31 cellular contexts compared by ENCODE assay signal in genomic region chr17:29764217-29764616, GRCh38.
"Had no signal": no experiment of that assay in that cellular context is flagged by ENCODE, and none has a peak within 500 bp of the region (broad histone marks: within the 10 kb centered on the region; RNA-seq: fewer than 3 reads in every experiment).

No MANE protein-coding gene starts in this region.

- H3K27me3 ChIP-seq: heart left ventricle, sigmoid colon had no signal

- H3K9me3 Mint-ChIP-seq: central memory CD8-positive, alpha-beta T cell; dendritic cell treated with granulocyte-macrophage colony-stimulating factor and Interleukin-4, amounts not matched to agents 40 ng/mL and 50 ng/mL, for 4 days; endodermal cell; immature natural killer cell; naive thymus-derived CD8-positive, alpha-beta T cell; stimulated activated effector memory CD8-positive, alpha-beta T cell treated with anti-CD3 and anti-CD28 coated beads, Interleukin-12 subunit alpha, Interleukin-12 subunit beta, amount 100 ng/mL, for 72 hours; stimulated activated naive CD8-positive, alpha-beta T cell treated with anti-CD3 and anti-CD28 coated beads, Interleukin-15, Interleukin-2, amounts not matched to agents 100 ng/mL and 50 ng/mL, for 24 hours; WTC11 had no signal

- H3K36me3 ChIP-seq: heart left ventricle, sigmoid colon, thoracic aorta had no signal

- H3K27me3 Mint-ChIP-seq: activated CD8-positive, alpha-beta memory T cell treated with anti-CD3 and anti-CD28 coated beads, Interleukin-2, amount 10 ng/mL, durations not matched to agents 7 days and 5 days; activated naive CD8-positive, alpha-beta T cell; central memory CD8-positive, alpha-beta T cell; dendritic cell treated with granulocyte-macrophage colony-stimulating factor and Interleukin-4, amounts not matched to agents 40 ng/mL and 50 ng/mL, for 4 days; naive thymus-derived CD8-positive, alpha-beta T cell; stimulated activated naive CD8-positive, alpha-beta T cell treated with anti-CD3 and anti-CD28 coated beads, Interleukin-15, Interleukin-2, amounts not matched to agents 100 ng/mL and 50 ng/mL, for 24 hours had no signal

- H3K27ac ChIP-seq: heart left ventricle, sigmoid colon, thoracic aorta had no signal

- H3K4me3 Mint-ChIP-seq: activated CD8-positive, alpha-beta memory T cell treated with anti-CD3 and anti-CD28 coated beads, Interleukin-2, amount 10 ng/mL, durations not matched to agents 7 days and 5 days; activated CD8-positive, alpha-beta T cell treated with anti-CD3 and anti-CD28 coated beads, Interleukin-2, amount 10 ng/mL, durations not matched to agents 7 days and 5 days; activated naive CD8-positive, alpha-beta T cell; central memory CD8-positive, alpha-beta T cell; dendritic cell treated with granulocyte-macrophage colony-stimulating factor and Interleukin-4, amounts not matched to agents 40 ng/mL and 50 ng/mL, for 4 days; endodermal cell; immature natural killer cell; naive thymus-derived CD8-positive, alpha-beta T cell; stimulated activated effector memory CD8-positive, alpha-beta T cell treated with anti-CD3 and anti-CD28 coated beads, Interleukin-12 subunit alpha, Interleukin-12 subunit beta, amount 100 ng/mL, for 72 hours; stimulated activated naive CD8-positive, alpha-beta T cell treated with anti-CD3 and anti-CD28 coated beads, Interleukin-15, Interleukin-2, amounts not matched to agents 100 ng/mL and 50 ng/mL, for 24 hours; WTC11 had no signal

- H3K9me3 ChIP-seq: heart left ventricle, sigmoid colon, thoracic aorta had no signal

- ATAC-seq: activated CD8-positive, alpha-beta memory T cell treated with anti-CD3 and anti-CD28 coated beads, Interleukin-2, amount 10 ng/mL, durations not matched to agents 7 days and 5 days; activated CD8-positive, alpha-beta T cell treated with anti-CD3 and anti-CD28 coated beads, Interleukin-2, amount 10 ng/mL, durations not matched to agents 7 days and 5 days; esophagus mucosa; heart left ventricle; left colon; naive thymus-derived CD8-positive, alpha-beta T cell; stimulated activated effector memory CD8-positive, alpha-beta T cell treated with anti-CD3 and anti-CD28 coated beads, Interleukin-12 subunit alpha, Interleukin-12 subunit beta, amount 100 ng/mL, for 72 hours; WTC11 had no signal

- H3K36me3 Mint-ChIP-seq: activated naive CD8-positive, alpha-beta T cell; immature natural killer cell; WTC11 had no signal

- H3K4me3 ChIP-seq: heart left ventricle, sigmoid colon, thoracic aorta had no signal

- DNase-seq: activated CD4-positive, alpha-beta T cell treated with anti-CD3 and anti-CD28 coated beads for 1 hour; activated CD4-positive, alpha-beta T cell treated with anti-CD3 and anti-CD28 coated beads, Interleukin-2, amount 50 U/mL, for 1 hour; activated CD8-positive, alpha-beta memory T cell treated with anti-CD3 and anti-CD28 coated beads, Interleukin-2, amount 10 ng/mL, durations not matched to agents 7 days and 5 days; activated CD8-positive, alpha-beta T cell treated with anti-CD3 and anti-CD28 coated beads, Interleukin-2, amount 10 ng/mL, durations not matched to agents 7 days and 5 days; activated effector memory CD4-positive, alpha-beta T cell treated with Interleukin-2 at 50 U/mL for 16 hours; activated naive CD4-positive, alpha-beta T cell treated with Interleukin-2 at 50 U/mL for 16 hours; anterior cingulate cortex; endodermal cell; foreskin fibroblast; heart left ventricle; hypothalamus; immature natural killer cell; kidney; left colon; mammary epithelial cell; midbrain; naive thymus-derived CD8-positive, alpha-beta T cell; sigmoid colon; small intestine; stimulated activated CD4-positive, alpha-beta T cell treated with anti-CD3 and anti-CD28 coated beads, Interleukin-4, amount 100 ng/mL, for 24 hours; T-helper 2 cell; trophoblast cell had no signal

- H3K27ac Mint-ChIP-seq: activated CD8-positive, alpha-beta memory T cell treated with anti-CD3 and anti-CD28 coated beads, Interleukin-2, amount 10 ng/mL, durations not matched to agents 7 days and 5 days; activated CD8-positive, alpha-beta T cell treated with anti-CD3 and anti-CD28 coated beads, Interleukin-2, amount 10 ng/mL, durations not matched to agents 7 days and 5 days; activated naive CD8-positive, alpha-beta T cell; endodermal cell; immature natural killer cell; progenitor cell of endocrine pancreas; stimulated activated effector memory CD8-positive, alpha-beta T cell treated with anti-CD3 and anti-CD28 coated beads, Interleukin-12 subunit alpha, Interleukin-12 subunit beta, amount 100 ng/mL, for 72 hours; stimulated activated naive CD8-positive, alpha-beta T cell treated with anti-CD3 and anti-CD28 coated beads, Interleukin-15, Interleukin-2, amounts not matched to agents 100 ng/mL and 50 ng/mL, for 24 hours; WTC11 had no signal
